In genomic region chr2:101658387-101658786, GRCh38 we compare ENCODE assay signal across 19 cellular contexts. TPM values are rescaled to one million over a fixed set of nuclear protein-coding genes. Genes with fewer than 3 reads are reported as not detected.
A peak's percentile ranks its signal among the peaks of the same experiment; 100 is the strongest.
DNase-seq lines count a peak whose midpoint lies in the region; ATAC-seq, FAIRE-seq and TF ChIP-seq lines count a peak whose summit lies in the region.
"Had no signal": no experiment of that assay in that cellular context is flagged by ENCODE, and none has a peak within 500 bp of the region (broad histone marks: within the 10 kb centered on the region; RNA-seq: fewer than 3 reads in every experiment).

No MANE protein-coding gene starts in this region.

- no peak for TF ChIP-seq EP300 in K562 (IDR thresholded peaks at IDR 0.05; ENCODE audit: low read length)

- in situ Hi-C loops in K562 (cut with MboI) = no loop called here

- POLR2A ChIA-PET in K562 (lab: Yijun Ruan, JAX) = no interaction called here

- H3K9me1 ChIP-seq in K562 (ENCODE audit: control insufficient read depth, insufficient read depth, low read length) = no peaks in the 10 kb centered on the region

- no peak for ATAC-seq in K562
- no peak for ATAC-seq in GM18505 (IDR thresholded peaks at IDR 0.05; ENCODE audit: unreplicated experiment)
- ATAC-seq: A549, Panc1 had no signal

- H3K27ac ChIP-seq in K562 (ENCODE audit: extremely low read depth, low read depth, low read length) = no peak overlapping the region
- H3K27ac ChIP-seq: A549 had no signal

- no peak overlapping the region for H3K9ac ChIP-seq in K562 (ENCODE audit: insufficient read depth in 1 of 2, low read depth in 2 of 2, low read length in 2 of 2)

- no peak for TF ChIP-seq RAD21 in K562 (CRISPR knock-in tag; conservative IDR thresholded peaks at IDR 0.05 in 1 of 2, IDR thresholded peaks at IDR 0.05 in 1 of 2)

- no peaks in the 10 kb centered on the region for H3K27me3 Mint-ChIP-seq in activated naive CD4-positive, alpha-beta T cell treated with anti-CD3 and anti-CD28 coated beads, Interleukin-2, amount 50 U/mL, for 24 hours
- H3K27me3 Mint-ChIP-seq in activated naive CD4-positive, alpha-beta T cell treated with anti-CD3 and anti-CD28 coated beads for 36 hours (ENCODE audit: low read depth) = no peaks in the 10 kb centered on the region
- H3K27me3 Mint-ChIP-seq: CD4-positive, alpha-beta T cell had no signal

- H3K9me3 Mint-ChIP-seq in activated naive CD4-positive, alpha-beta T cell treated with anti-CD3 and anti-CD28 coated beads, Interleukin-2, amount 50 U/mL, for 24 hours = peaks cover 3% of the 10 kb centered on the region
- no peaks in the 10 kb centered on the region for H3K9me3 Mint-ChIP-seq in activated naive CD4-positive, alpha-beta T cell treated with anti-CD3 and anti-CD28 coated beads for 36 hours
- H3K9me3 Mint-ChIP-seq: CD4-positive, alpha-beta T cell; HFFc6 had no signal

- BruUV-seq in K562 (replicated peaks; lab: Mats Ljungman, UMichigan) = no TSS peak

- H3K4me1 Mint-ChIP-seq in activated naive CD4-positive, alpha-beta T cell treated with anti-CD3 and anti-CD28 coated beads, Interleukin-2, amount 50 U/mL, for 24 hours = peaks cover 3% of the 10 kb centered on the region
- H3K4me1 Mint-ChIP-seq in activated naive CD4-positive, alpha-beta T cell treated with anti-CD3 and anti-CD28 coated beads for 36 hours (ENCODE audit: low read depth) = peaks cover 1% of the 10 kb centered on the region

- no peak for TF ChIP-seq CTCF in K562 (IDR thresholded peaks at IDR 0.05 in 2 of 3, conservative IDR thresholded peaks at IDR 0.05 in 1 of 3; ENCODE audit: insufficient read depth in 2 of 3, low read depth in 1 of 3, low read length in 3 of 3)

- H4K20me1 ChIP-seq in K562 (replicated peaks; ENCODE audit: control insufficient read depth, insufficient read depth, low read length) = no peaks in the 10 kb centered on the region

- H3K27me3 ChIP-seq in K562 (ENCODE audit: control insufficient read depth in 2 of 2, insufficient read depth in 2 of 2, low read length in 2 of 2) = no peaks in the 10 kb centered on the region
- H3K27me3 ChIP-seq: BE2C, MG63 had no signal

- no peak overlapping the region for H3K4me3 ChIP-seq in K562
- H3K4me3 ChIP-seq: A549, MG63 had no signal

- H3K4me1 ChIP-seq in K562 (replicated peaks in 1 of 2; ENCODE audit: control insufficient read depth in 2 of 2, insufficient read depth in 2 of 2, low read length in 2 of 2) = peaks cover 6% of the 10 kb centered on the region in 2 experiments; a peak in 2 of 5 replicates
- H3K4me1 ChIP-seq: A549, BE2C had no signal

- H3K27ac Mint-ChIP-seq in activated naive CD4-positive, alpha-beta T cell treated with anti-CD3 and anti-CD28 coated beads, Interleukin-2, amount 50 U/mL, for 24 hours = peak overlapping the region; percentile 47
- no peak overlapping the region for H3K27ac Mint-ChIP-seq in activated naive CD4-positive, alpha-beta T cell treated with anti-CD3 and anti-CD28 coated beads for 36 hours
- H3K27ac Mint-ChIP-seq: CD4-positive, alpha-beta T cell; HFFc6 had no signal

- no peak overlapping the region for H2AFZ ChIP-seq in K562 (ENCODE audit: low read depth, low read length)

- H3K79me2 ChIP-seq in K562 (ENCODE audit: control insufficient read depth, insufficient read depth, low read length) = no peaks in the 10 kb centered on the region

- H3K4me3 Mint-ChIP-seq in activated naive CD4-positive, alpha-beta T cell treated with anti-CD3 and anti-CD28 coated beads, Interleukin-2, amount 50 U/mL, for 24 hours = no peak overlapping the region
- no peak overlapping the region for H3K4me3 Mint-ChIP-seq in activated naive CD4-positive, alpha-beta T cell treated with anti-CD3 and anti-CD28 coated beads for 36 hours
- H3K4me3 Mint-ChIP-seq: CD4-positive, alpha-beta T cell; HFFc6 had no signal

- H3K36me3 Mint-ChIP-seq in activated naive CD4-positive, alpha-beta T cell treated with anti-CD3 and anti-CD28 coated beads, Interleukin-2, amount 50 U/mL, for 24 hours = peaks cover 2% of the 10 kb centered on the region
- H3K36me3 Mint-ChIP-seq in activated naive CD4-positive, alpha-beta T cell treated with anti-CD3 and anti-CD28 coated beads for 36 hours (ENCODE audit: low read depth) = no peaks in the 10 kb centered on the region

- no peak for DNase-seq in activated naive CD4-positive, alpha-beta T cell treated with anti-CD3 and anti-CD28 coated beads for 36 hours
- DNase-seq in EH (ENCODE audit: low read depth) = peak; percentile 6
- DNase-seq in K562 (ENCODE audit: extremely low read depth in 1 of 4, low spot score in 3 of 4) = no peak
- DNase-seq in kidney glomerular epithelial cell (lab: John Stamatoyannopoulos, UW) = peak; percentile 13
- DNase-seq in globus pallidus (ENCODE audit: low spot score) = no peak
- no peak for DNase-seq in GM12891 (ENCODE audit: insufficient read length, low spot score)
- DNase-seq: BE2C; Caco-2; CD4-positive, alpha-beta T cell; HFFc6; MG63; NCI-H1436; NCI-H1930; NCI-H510A treated with DMSO at 0.1 percent for 48 hours; NCI-H748 treated with DMSO at 0.1 percent for 48 hours had no signal

- intact Hi-C loops in activated naive CD4-positive, alpha-beta T cell treated with anti-CD3 and anti-CD28 coated beads for 36 hours (cut with micrococcal nuclease) = no loop called here
- intact Hi-C loops in K562 (cut with micrococcal nuclease) = no loop called here

- H3K36me3 ChIP-seq in K562 (ENCODE audit: control insufficient read depth, insufficient read depth, low read length) = no peaks in the 10 kb centered on the region
- H3K36me3 ChIP-seq: BE2C, MG63 had no signal

- H3K4me2 ChIP-seq in K562 (ENCODE audit: insufficient read depth, low read length) = no peak overlapping the region
- H3K4me2 ChIP-seq: A549 had no signal

- FAIRE-seq in K562 (lab: Jason Lieb, UNC) (peak; percentile 40), GM12891 (lab: Jason Lieb, UNC) (no peak)
- FAIRE-seq: A549 had no signal

- H3K9me3 ChIP-seq in K562 (replicated peaks; ENCODE audit: control insufficient read depth, insufficient read depth, low read depth, low read length) = no peaks in the 10 kb centered on the region
- H3K9me3 ChIP-seq: A549, BE2C, Caco-2 had no signal

- TF ChIP-seq POLR2A in K562 (conservative IDR thresholded peaks at IDR 0.05) (no peak), GM12891 (IDR thresholded peaks at IDR 0.05; ENCODE audit: low read depth, low read length) (no peak), GM18505 (IDR thresholded peaks at IDR 0.05; ENCODE audit: borderline replicate concordance, extremely low read depth, insufficient read depth, insufficient read length) (no peak)

- CTCF ChIA-PET in activated naive CD4-positive, alpha-beta T cell treated with anti-CD3 and anti-CD28 coated beads for 36 hours (lab: Charles Lee) = interaction anchor here (0.7 kb wide), 2 partner anchors 103 to 441 kb away, joined by 3 read pairs; no protein-coding TSS in a partner anchor
- CTCF ChIA-PET in K562 (lab: Yijun Ruan, JAX; ENCODE audit: low intra/inter-chr PET ratio) = no interaction called here

TF ChIP-seq in K562, 482 proteins besides CTCF, POLR2A, EP300 and RAD21 (continues in another document):
- TF ChIP-seq PRPF4 (IDR thresholded peaks at IDR 0.05; ENCODE audit: insufficient read depth, low read depth, low read length, poor library complexity, severe bottlenecking) (no peak), SMC3 (conservative IDR thresholded peaks at IDR 0.05; ENCODE audit: insufficient read depth, low read depth, low read length) (no peak)

TF ChIP-seq in GM12891, 5 proteins besides CTCF, POLR2A, EP300 and RAD21:
- TF ChIP-seq POU2F2 (IDR thresholded peaks at IDR 0.05; ENCODE audit: low read depth, low read length) (no peak), POLR2AphosphoS5 (IDR thresholded peaks at IDR 0.05; ENCODE audit: low read depth, low read length) (no peak), PAX5 (IDR thresholded peaks at IDR 0.05; ENCODE audit: insufficient read depth, low read length, severe bottlenecking) (no peak), TAF1 (IDR thresholded peaks at IDR 0.05; ENCODE audit: low read depth, low read length) (no peak), SPI1 (IDR thresholded peaks at IDR 0.05; ENCODE audit: low read depth, low read length) (no peak)

RNA-seq across cellular contexts. Expression of gene MAP4K4, which starts 39.1 kb away (rescaled TPM):
- 100 to 1,000 TPM; 126 to 131 TPM for total RNA-seq in activated naive CD4-positive, alpha-beta T cell treated with anti-CD3 and anti-CD28 coated beads for 36 hours
- total RNA-seq in K562 (2011; cell fraction: chromatin; rRNA removed; ENCODE audit: low replicate concordance) = 111 and 172 TPM in 2 replicates
- total RNA-seq in K562 (2011; cell fraction: nucleolus; rRNA removed) = 52.4 and 63.6 TPM in 2 replicates
- 100 and 133 TPM in 2 replicates for total RNA-seq in K562 (2011; cell fraction: nucleoplasm; rRNA removed)
- total RNA-seq in K562 (2014; rRNA removed) (48.8 and 50.2 TPM in 2 replicates), K562 (2014; rRNA removed; fragmentation: Illumina TruSeq; extraction: Trizol) (45.7 and 49.1 TPM in 2 replicates), K562 (2015; rRNA removed; fragmentation: Illumina TruSeq; extraction: Trizol) (51.4 and 58.4 TPM in 2 replicates), K562 (2021) (64.1 and 72.8 TPM in 2 replicates)
- polyA plus RNA-seq in K562 (2011; rRNA removed) (42.4 and 51.4 TPM in 2 replicates), K562 (2014; fragmentation: Illumina TruSeq; extraction: Trizol) (68.8 and 76.4 TPM in 2 replicates), K562 (2014; fragmentation: Nextera tagmentation; extraction: Ambion mirVana) (1 to 10 TPM; 7.6 to 7.8 TPM), K562 (2014; rRNA removed) (44.5 and 50.6 TPM in 2 replicates)
- 26.1 and 28.9 TPM in 2 replicates for polyA plus RNA-seq in K562 (2011; cell fraction: cytosol; rRNA removed)
- 96.3 and 105 TPM in 2 replicates for polyA plus RNA-seq in K562 (2011; cell fraction: nucleus; rRNA removed)
- polyA plus RNA-seq in K562 (2012) = 42.4 and 73.8 TPM in 2 replicates
- 93.2 and 93.9 TPM in 2 replicates for polyA minus RNA-seq in K562 (2011; rRNA and poly(A)+ RNA removed)
- 37.0 and 44.3 TPM in 2 replicates for polyA minus RNA-seq in K562 (2011; cell fraction: cytosol; rRNA and poly(A)+ RNA removed)
- polyA minus RNA-seq in K562 (2011; cell fraction: nucleus; rRNA and poly(A)+ RNA removed) = 83.3 and 132 TPM in 2 replicates
- 1.3 TPM for polyA plus RNA-seq in GM12891 (2012; ENCODE audit: low read depth, missing spikeins)

Comparison
In these comparisons a context has a peak if more than half of its experiments do, and no peak if none do; other contexts are left out.
1. DNase-seq: peak in EH (single experiment) and kidney glomerular epithelial cell (single experiment); none in activated naive CD4-positive, alpha-beta T cell treated with anti-CD3 and anti-CD28 coated beads for 36 hours (single experiment), K562 (0 of 4), globus pallidus (single experiment) and GM12891 (single experiment).